Comparison of ENCODE assay signal across 25 cellular contexts in genomic region chr10:104146871-104147270, GRCh38. TPM values are rescaled to one million over a fixed set of nuclear protein-coding genes. Genes with fewer than 3 reads are reported as not detected.
DNase-seq lines count a peak whose midpoint lies in the region; ATAC-seq and TF ChIP-seq lines count a peak whose summit lies in the region.
"Had no signal": no experiment of that assay in that cellular context is flagged by ENCODE, and none has a peak within 500 bp of the region (broad histone marks: within the 10 kb centered on the region; RNA-seq: fewer than 3 reads in every experiment).

No MANE protein-coding gene starts in this region.

- H3K9me3 ChIP-seq in uterus, result peaks cover 0 to 6% of the 10 kb centered on the region in 2 donors
- H3K9me3 ChIP-seq: ovary had no signal

- no peak overlapping the region for H3K4me3 ChIP-seq in uterus
- H3K4me3 ChIP-seq: cardiac muscle cell, ovary, spleen had no signal

- peak overlapping the region; percentile 94 for H3K27ac ChIP-seq in cingulate gyrus (ENCODE audit: low read depth, low read length)
- H3K27ac ChIP-seq in uterus, result no peak overlapping the region
- H3K27ac ChIP-seq: C4-2B, cardiac muscle cell, ovary, spleen, VCaP had no signal

- TF ChIP-seq CTCF in uterus (IDR thresholded peaks at IDR 0.05), result no peak

- H3K4me1 ChIP-seq in uterus, result no peaks in the 10 kb centered on the region
- H3K4me1 ChIP-seq: spleen had no signal

- no peaks in the 10 kb centered on the region for H3K27me3 ChIP-seq in uterus
- H3K27me3 ChIP-seq: cardiac muscle cell, ovary had no signal

- TF ChIP-seq POLR2A in uterus (IDR thresholded peaks at IDR 0.05), result no peak

- DNase-seq in G401 (ENCODE audit: low spot score), result peak; percentile 9
- peak; percentile 90 for DNase-seq in NCI-H446 treated with DMSO at 0.1 percent for 48 hours (lab: John Stamatoyannopoulos, UW)
- DNase-seq in nucleus accumbens (lab: John Stamatoyannopoulos, UW), result peak in 38 of 56 donors; percentile 5 to 84 (median 37)
- no peak for DNase-seq in kidney tubule cell (ENCODE audit: low spot score)
- DNase-seq in uterus, result no peak
- DNase-seq in mesenteric fat pad (ENCODE audit: low spot score), result no peak
- DNase-seq: activated CD4-positive, alpha-beta T cell treated with anti-CD3 and anti-CD28 coated beads, Interleukin-2, amount 10 ng/mL, durations not matched to agents 24 days and 14 days; activated naive CD4-positive, alpha-beta T cell treated with anti-CD3 and anti-CD28 coated beads, Interleukin-2, amount 10 ng/mL, durations not matched to agents 7 days and 5 days; amniotic stem cell; glutamatergic neuron; left cardiac atrium; naive thymus-derived CD4-positive, alpha-beta T cell; NCI-H1417; ovary; PC-3; right cardiac atrium; Right ventricle myocardium superior; spleen; stimulated activated CD4-positive, alpha-beta T cell treated with anti-CD3 and anti-CD28 coated beads, Interleukin-4, amount 100 ng/mL, for 1 hour had no signal

- intact Hi-C loops in uterus (cut with DNase I; ENCODE audit: low total_unique reads), result no loop called here

- in situ Hi-C loops in G401 (cut with HindIII; ENCODE audit: low sequenced_read_pairs), result no loop called here

- ATAC-seq in HG03280 (IDR thresholded peaks at IDR 0.05; ENCODE audit: unreplicated experiment), result no peak
- ATAC-seq: left cardiac atrium; naive thymus-derived CD4-positive, alpha-beta T cell; PC-3; right cardiac atrium; stimulated activated memory B cell treated with anti-CD40 and anti-IgM and Interleukin-4, amounts not matched to agents 10 μg/mL and 1 μg/mL and 100 μg/mL, for 72 hours had no signal

- no peaks in the 10 kb centered on the region for H3K36me3 ChIP-seq in uterus
- H3K36me3 ChIP-seq: cardiac muscle cell, ovary, spleen had no signal

RNA-seq across cellular contexts. Expression of gene SFR1, which starts 24.9 kb away (rescaled TPM):
- 16.6 and 17.7 TPM in 2 replicates for total RNA-seq in G401 (2014; rRNA removed; shearing (Covaris generic))
- 10 to 100 TPM in 2 of 4 donors, 1 to 10 TPM in 2; 4.1 to 12.8 (median 10.5) TPM for total RNA-seq in uterus
- 6.1 TPM for total RNA-seq in mesenteric fat pad

Comparison
In these comparisons a context has a peak if more than half of its experiments do, and no peak if none do; other contexts are left out.
1. DNase-seq: peak in G401 (single experiment), NCI-H446 treated with DMSO at 0.1 percent for 48 hours (single experiment) and nucleus accumbens (38 of 56); none in kidney tubule cell (single experiment), uterus (0 of 2) and mesenteric fat pad (single experiment).